Comparison of ENCODE assay signal across 1 cellular context in the genomic region with DNA sequence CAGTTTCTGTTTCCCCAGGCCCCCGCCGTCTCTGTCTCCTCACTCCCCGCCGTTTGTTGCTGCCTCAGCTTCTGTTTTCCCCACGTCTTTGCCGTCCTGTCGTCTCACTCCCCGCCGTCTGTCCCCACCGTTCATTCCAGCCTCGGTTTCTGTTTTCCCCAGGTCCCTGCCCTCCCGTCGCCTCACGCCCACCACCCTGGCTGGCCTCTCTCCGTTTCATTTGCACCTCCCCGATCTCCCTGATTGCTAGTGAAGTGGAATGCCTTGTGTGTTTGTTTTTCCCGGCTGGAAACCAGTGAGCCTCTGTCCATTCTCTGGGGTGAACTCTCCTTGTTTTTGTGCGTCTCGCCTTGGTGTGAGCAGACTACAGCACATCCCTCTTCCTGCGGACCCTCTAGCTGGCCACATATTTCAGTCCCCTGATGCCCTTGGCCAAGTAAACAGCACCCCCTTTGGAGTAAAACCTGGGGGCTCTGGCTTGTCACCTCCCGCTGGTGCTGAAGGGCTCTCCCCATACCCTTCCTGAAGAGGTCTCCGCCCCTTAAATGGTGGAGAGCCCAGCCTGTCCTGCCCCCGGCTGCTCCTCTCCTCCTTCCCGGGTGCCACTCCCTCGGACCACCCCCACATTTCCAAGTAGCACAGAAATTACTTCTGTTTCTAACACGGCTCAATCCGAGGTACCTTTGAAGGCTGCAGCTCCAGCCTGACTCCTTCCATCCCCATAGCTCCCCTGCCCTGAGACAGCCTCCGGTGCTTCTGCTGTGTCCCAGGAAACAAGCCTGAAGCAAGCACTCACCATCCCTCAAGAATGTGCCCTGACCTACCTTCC.
TF ChIP-seq lines count a peak whose summit lies in the region.

No MANE protein-coding gene starts in this region.

TF ChIP-seq in HepG2, 621 proteins besides CTCF, POLR2A, EP300 and RAD21:
- TF ChIP-seq ZNF567 (CRISPR knock-in tag; IDR thresholded peaks at IDR 0.05; ENCODE audit: borderline replicate concordance) (no peak), TBX2 (CRISPR knock-in tag; IDR thresholded peaks at IDR 0.05; ENCODE audit: borderline replicate concordance) (0 out of 2 replicates have a peak, but pooled peaks have one; percentile 19), GATA4 (IDR thresholded peaks at IDR 0.05; ENCODE audit: borderline replicate concordance, low read depth) (no peak), ZNF891 (CRISPR knock-in tag; IDR thresholded peaks at IDR 0.05) (0 out of 2 replicates have a peak, but pooled peaks have one; percentile 25), SAP130 (CRISPR knock-in tag; IDR thresholded peaks at IDR 0.05; ENCODE audit: low read depth) (peak; percentile 19; the same call in 1 of the 2 replicates), CEBPB (IDR thresholded peaks at IDR 0.05; ENCODE audit: borderline replicate concordance, low read depth, low read length) (no peak), KLF13 (CRISPR knock-in tag; IDR thresholded peaks at IDR 0.05) (no peak), ZNF782 (CRISPR knock-in tag; IDR thresholded peaks at IDR 0.05; ENCODE audit: borderline replicate concordance) (0 out of 2 replicates have a peak, but pooled peaks have one; percentile 29), ZNF12 (CRISPR knock-in tag; IDR thresholded peaks at IDR 0.05) (no peak), ATRX (CRISPR knock-in tag; IDR thresholded peaks at IDR 0.05; ENCODE audit: borderline replicate concordance) (no peak)
- TF ChIP-seq, protein P1, sequence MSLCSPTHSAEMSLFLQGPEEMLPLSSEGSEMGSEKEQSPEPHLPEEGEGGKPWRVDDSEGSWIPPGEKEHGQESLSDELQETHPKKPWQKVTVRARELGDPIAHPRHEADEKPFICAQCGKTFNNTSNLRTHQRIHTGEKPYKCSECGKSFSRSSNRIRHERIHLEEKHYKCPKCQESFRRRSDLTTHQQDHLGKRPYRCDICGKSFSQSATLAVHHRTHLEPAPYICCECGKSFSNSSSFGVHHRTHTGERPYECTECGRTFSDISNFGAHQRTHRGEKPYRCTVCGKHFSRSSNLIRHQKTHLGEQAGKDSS (CRISPR knock-in tag; IDR thresholded peaks at IDR 0.05; ENCODE audit: borderline replicate concordance, low read depth): peak; percentile 40; the same call in 1 of the 2 replicates
- TF ChIP-seq, protein P2, sequence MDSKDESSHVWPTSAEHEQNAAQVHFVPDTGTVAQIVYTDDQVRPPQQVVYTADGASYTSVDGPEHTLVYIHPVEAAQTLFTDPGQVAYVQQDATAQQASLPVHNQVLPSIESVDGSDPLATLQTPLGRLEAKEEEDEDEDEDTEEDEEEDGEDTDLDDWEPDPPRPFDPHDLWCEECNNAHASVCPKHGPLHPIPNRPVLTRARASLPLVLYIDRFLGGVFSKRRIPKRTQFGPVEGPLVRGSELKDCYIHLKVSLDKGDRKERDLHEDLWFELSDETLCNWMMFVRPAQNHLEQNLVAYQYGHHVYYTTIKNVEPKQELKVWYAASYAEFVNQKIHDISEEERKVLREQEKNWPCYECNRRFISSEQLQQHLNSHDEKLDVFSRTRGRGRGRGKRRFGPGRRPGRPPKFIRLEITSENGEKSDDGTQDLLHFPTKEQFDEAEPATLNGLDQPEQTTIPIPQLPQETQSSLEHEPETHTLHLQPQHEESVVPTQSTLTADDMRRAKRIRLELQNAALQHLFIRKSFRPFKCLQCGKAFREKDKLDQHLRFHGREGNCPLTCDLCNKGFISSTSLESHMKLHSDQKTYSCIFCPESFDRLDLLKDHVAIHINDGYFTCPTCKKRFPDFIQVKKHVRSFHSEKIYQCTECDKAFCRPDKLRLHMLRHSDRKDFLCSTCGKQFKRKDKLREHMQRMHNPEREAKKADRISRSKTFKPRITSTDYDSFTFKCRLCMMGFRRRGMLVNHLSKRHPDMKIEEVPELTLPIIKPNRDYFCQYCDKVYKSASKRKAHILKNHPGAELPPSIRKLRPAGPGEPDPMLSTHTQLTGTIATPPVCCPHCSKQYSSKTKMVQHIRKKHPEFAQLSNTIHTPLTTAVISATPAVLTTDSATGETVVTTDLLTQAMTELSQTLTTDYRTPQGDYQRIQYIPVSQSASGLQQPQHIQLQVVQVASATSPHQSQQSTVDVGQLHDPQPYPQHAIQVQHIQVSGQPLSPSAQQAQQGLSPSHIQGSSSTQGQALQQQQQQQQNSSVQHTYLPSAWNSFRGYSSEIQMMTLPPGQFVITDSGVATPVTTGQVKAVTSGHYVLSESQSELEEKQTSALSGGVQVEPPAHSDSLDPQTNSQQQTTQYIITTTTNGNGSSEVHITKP (CRISPR knock-in tag; IDR thresholded peaks at IDR 0.05; ENCODE audit: low read depth): 0 out of 2 replicates have a peak, but pooled peaks have one; percentile 34
- TF ChIP-seq, protein P3, sequence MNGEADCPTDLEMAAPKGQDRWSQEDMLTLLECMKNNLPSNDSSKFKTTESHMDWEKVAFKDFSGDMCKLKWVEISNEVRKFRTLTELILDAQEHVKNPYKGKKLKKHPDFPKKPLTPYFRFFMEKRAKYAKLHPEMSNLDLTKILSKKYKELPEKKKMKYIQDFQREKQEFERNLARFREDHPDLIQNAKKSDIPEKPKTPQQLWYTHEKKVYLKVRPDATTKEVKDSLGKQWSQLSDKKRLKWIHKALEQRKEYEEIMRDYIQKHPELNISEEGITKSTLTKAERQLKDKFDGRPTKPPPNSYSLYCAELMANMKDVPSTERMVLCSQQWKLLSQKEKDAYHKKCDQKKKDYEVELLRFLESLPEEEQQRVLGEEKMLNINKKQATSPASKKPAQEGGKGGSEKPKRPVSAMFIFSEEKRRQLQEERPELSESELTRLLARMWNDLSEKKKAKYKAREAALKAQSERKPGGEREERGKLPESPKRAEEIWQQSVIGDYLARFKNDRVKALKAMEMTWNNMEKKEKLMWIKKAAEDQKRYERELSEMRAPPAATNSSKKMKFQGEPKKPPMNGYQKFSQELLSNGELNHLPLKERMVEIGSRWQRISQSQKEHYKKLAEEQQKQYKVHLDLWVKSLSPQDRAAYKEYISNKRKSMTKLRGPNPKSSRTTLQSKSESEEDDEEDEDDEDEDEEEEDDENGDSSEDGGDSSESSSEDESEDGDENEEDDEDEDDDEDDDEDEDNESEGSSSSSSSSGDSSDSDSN (CRISPR knock-in tag; IDR thresholded peaks at IDR 0.05): 0 out of 2 replicates have a peak, but pooled peaks have one; percentile 22
- TF ChIP-seq, protein P4, sequence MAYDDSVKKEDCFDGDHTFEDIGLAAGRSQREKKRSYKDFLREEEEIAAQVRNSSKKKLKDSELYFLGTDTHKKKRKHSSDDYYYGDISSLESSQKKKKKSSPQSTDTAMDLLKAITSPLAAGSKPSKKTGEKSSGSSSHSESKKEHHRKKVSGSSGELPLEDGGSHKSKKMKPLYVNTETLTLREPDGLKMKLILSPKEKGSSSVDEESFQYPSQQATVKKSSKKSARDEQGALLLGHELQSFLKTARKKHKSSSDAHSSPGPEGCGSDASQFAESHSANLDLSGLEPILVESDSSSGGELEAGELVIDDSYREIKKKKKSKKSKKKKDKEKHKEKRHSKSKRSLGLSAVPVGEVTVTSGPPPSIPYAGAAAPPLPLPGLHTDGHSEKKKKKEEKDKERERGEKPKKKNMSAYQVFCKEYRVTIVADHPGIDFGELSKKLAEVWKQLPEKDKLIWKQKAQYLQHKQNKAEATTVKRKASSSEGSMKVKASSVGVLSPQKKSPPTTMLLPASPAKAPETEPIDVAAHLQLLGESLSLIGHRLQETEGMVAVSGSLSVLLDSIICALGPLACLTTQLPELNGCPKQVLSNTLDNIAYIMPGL (CRISPR knock-in tag; IDR thresholded peaks at IDR 0.05; ENCODE audit: borderline replicate concordance in 1 of 2, low read depth in 1 of 2): no peak
- TF ChIP-seq, protein P5, sequence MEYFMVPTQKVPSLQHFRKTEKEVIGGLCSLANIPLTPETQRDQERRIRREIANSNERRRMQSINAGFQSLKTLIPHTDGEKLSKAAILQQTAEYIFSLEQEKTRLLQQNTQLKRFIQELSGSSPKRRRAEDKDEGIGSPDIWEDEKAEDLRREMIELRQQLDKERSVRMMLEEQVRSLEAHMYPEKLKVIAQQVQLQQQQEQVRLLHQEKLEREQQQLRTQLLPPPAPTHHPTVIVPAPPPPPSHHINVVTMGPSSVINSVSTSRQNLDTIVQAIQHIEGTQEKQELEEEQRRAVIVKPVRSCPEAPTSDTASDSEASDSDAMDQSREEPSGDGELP (IDR thresholded peaks at IDR 0.05; ENCODE audit: borderline replicate concordance, low read depth): no peak
